10 cellular contexts compared by ENCODE assay signal in the genomic region with DNA sequence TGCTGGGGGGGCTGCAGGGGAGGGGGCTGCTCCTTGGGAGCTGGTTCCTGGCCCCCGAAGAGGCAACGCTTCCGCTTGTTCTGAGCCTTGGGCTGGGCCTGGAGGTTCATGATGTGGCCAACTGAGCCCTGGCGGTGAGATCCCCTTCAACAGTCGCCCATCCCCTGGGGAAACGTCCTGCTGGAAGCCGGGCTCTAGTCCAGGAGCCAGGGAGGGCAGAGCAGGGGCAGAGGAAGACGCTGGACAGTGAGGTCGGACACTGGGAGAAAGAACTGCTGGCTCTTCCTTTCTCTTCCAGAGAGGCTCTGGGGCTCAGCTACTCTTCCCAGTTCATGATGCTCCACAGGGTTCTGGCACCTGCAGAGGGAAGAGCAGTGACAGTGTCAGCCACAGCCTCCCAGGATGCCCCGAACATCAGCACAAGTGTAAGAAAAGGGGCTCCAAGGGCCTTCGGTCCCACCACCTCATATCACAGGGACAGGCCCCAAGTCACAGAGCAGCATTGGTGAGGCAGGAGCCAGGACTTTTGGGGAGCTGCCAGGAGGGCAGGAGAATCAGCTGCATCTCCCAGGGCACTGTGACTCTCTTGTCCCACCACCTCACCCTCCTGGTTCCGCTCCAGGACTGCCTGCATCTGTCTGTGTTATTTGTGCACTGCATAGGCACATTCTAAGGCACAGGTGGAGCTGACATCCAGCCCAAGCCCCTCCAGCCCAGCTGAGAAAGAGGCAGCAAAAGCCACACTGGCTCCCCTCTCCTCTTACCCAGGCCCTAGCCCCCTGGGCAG. TPM values are rescaled to one million over a fixed set of nuclear protein-coding genes. Genes with fewer than 3 reads are reported as not detected.
DNase-seq lines count a peak whose midpoint lies in the region; ATAC-seq and TF ChIP-seq lines count a peak whose summit lies in the region.
"Had no signal": no experiment of that assay in that cellular context is flagged by ENCODE, and none has a peak within 500 bp of the region (broad histone marks: within the 10 kb centered on the region; RNA-seq: fewer than 3 reads in every experiment).

No MANE protein-coding gene starts in this region.

- TF ChIP-seq CTCF in mucosa of descending colon (IDR thresholded peaks at IDR 0.05) (no peak), tibial artery (IDR thresholded peaks at IDR 0.05) (no peak)

- H3K36me3 ChIP-seq in mucosa of descending colon (ENCODE audit: low read depth) (peaks cover 11% of the 10 kb centered on the region), tibial artery (peaks cover 31 to 49% (median 38%) of the 10 kb centered on the region in 3 donors)

- no peak for ATAC-seq in central memory CD8-positive, alpha-beta T cell (replicated peaks; ENCODE audit: extremely low read depth, poor library complexity, severe bottlenecking)
- ATAC-seq in mucosa of descending colon: no peak
- no peak for ATAC-seq in GM18909 (IDR thresholded peaks at IDR 0.05; ENCODE audit: poor library complexity, unreplicated experiment)
- ATAC-seq: SK-N-SH treated with all-trans-retinoic acid at 6 μM for 48 hours had no signal

- H3K4me3 Mint-ChIP-seq in activated CD4-positive, alpha-beta T cell treated with anti-CD3 and anti-CD28 coated beads, Interleukin-2, amount 10 ng/mL, durations not matched to agents 24 days and 14 days: no peak overlapping the region
- H3K4me3 Mint-ChIP-seq in central memory CD8-positive, alpha-beta T cell: peak overlapping the region; percentile 90

- DNase-seq in activated CD4-positive, alpha-beta T cell treated with anti-CD3 and anti-CD28 coated beads, Interleukin-2, amount 10 ng/mL, durations not matched to agents 24 days and 14 days: no peak
- no peak for DNase-seq in activated CD4-positive, alpha-beta T cell treated with anti-CD3 and anti-CD28 coated beads, Interleukin-2, amount 50 U/mL, for 48 hours
- DNase-seq in central memory CD8-positive, alpha-beta T cell (ENCODE audit: low spot score in 2 of 2): no peak
- DNase-seq in mucosa of descending colon (peak in 2 of 3 donors; percentile 36 to 57), tibial artery (no peak), NCI-H2171 treated with DMSO at 0.1 percent for 48 hours (lab: John Stamatoyannopoulos, UW) (no peak), NCI-H526 (lab: John Stamatoyannopoulos, UW) (no peak)
- DNase-seq: ACHN had no signal

- peaks cover 56% of the 10 kb centered on the region for H3K4me1 ChIP-seq in mucosa of descending colon (ENCODE audit: low read depth)
- H3K4me1 ChIP-seq in tibial artery: peaks cover 25 to 68% (median 65%) of the 10 kb centered on the region in 4 donors

- H3K4me1 Mint-ChIP-seq in activated CD4-positive, alpha-beta T cell treated with anti-CD3 and anti-CD28 coated beads, Interleukin-2, amount 10 ng/mL, durations not matched to agents 24 days and 14 days: peaks cover 55% of the 10 kb centered on the region
- peaks cover 57% of the 10 kb centered on the region for H3K4me1 Mint-ChIP-seq in central memory CD8-positive, alpha-beta T cell

- intact Hi-C loops in activated CD4-positive, alpha-beta T cell treated with anti-CD3 and anti-CD28 coated beads, Interleukin-2, amount 10 ng/mL, durations not matched to agents 24 days and 14 days (cut with micrococcal nuclease): loop anchor here (5.0 kb wide), 4 partner anchors 47 to 212 kb away; partner anchors contain the start of genes COQ6, FAM161B and ZNF410
- intact Hi-C loops in mucosa of descending colon (cut with DNase I, micrococcal nuclease): no loop called here
- intact Hi-C loops in tibial artery (cut with DNase I; ENCODE audit: low total_unique reads): no loop called here

- peaks cover 32% of the 10 kb centered on the region for H3K36me3 Mint-ChIP-seq in activated CD4-positive, alpha-beta T cell treated with anti-CD3 and anti-CD28 coated beads, Interleukin-2, amount 10 ng/mL, durations not matched to agents 24 days and 14 days (ENCODE audit: low read depth)
- H3K36me3 Mint-ChIP-seq in central memory CD8-positive, alpha-beta T cell (ENCODE audit: insufficient read depth): peaks cover 43% of the 10 kb centered on the region

- H3K27ac ChIP-seq in tibial artery: peak overlapping the region; percentile 86 to 96

- H3K9me3 ChIP-seq in mucosa of descending colon (no peaks in the 10 kb centered on the region), tibial artery (no peaks in the 10 kb centered on the region)

- no peak overlapping the region for H3K4me3 ChIP-seq in mucosa of descending colon
- peak overlapping the region; percentile 17 to 39 for H3K4me3 ChIP-seq in tibial artery

- H3K9me3 Mint-ChIP-seq in activated CD4-positive, alpha-beta T cell treated with anti-CD3 and anti-CD28 coated beads, Interleukin-2, amount 10 ng/mL, durations not matched to agents 24 days and 14 days: no peaks in the 10 kb centered on the region
- no peaks in the 10 kb centered on the region for H3K9me3 Mint-ChIP-seq in central memory CD8-positive, alpha-beta T cell

- peak overlapping the region; percentile 37 for H3K27ac Mint-ChIP-seq in activated CD4-positive, alpha-beta T cell treated with anti-CD3 and anti-CD28 coated beads, Interleukin-2, amount 10 ng/mL, durations not matched to agents 24 days and 14 days
- peak overlapping the region; percentile 61 for H3K27ac Mint-ChIP-seq in central memory CD8-positive, alpha-beta T cell (ENCODE audit: low read depth)

- no peaks in the 10 kb centered on the region for H3K27me3 Mint-ChIP-seq in activated CD4-positive, alpha-beta T cell treated with anti-CD3 and anti-CD28 coated beads, Interleukin-2, amount 10 ng/mL, durations not matched to agents 24 days and 14 days
- H3K27me3 Mint-ChIP-seq in central memory CD8-positive, alpha-beta T cell: no peaks in the 10 kb centered on the region

- H3K27me3 ChIP-seq in tibial artery: no peaks in the 10 kb centered on the region

RNA-seq across cellular contexts. Expression of gene PNMA1, which starts 25.9 kb away (rescaled TPM):
- 29.7 and 30.4 TPM in 2 replicates for total RNA-seq in activated CD4-positive, alpha-beta T cell treated with anti-CD3 and anti-CD28 coated beads, Interleukin-2, amount 10 ng/mL, durations not matched to agents 24 days and 14 days
- 10 to 100 TPM; 11.7 to 70.7 (median 15.5) TPM for total RNA-seq in mucosa of descending colon

Comparison
In these comparisons a context has a peak if more than half of its experiments do, and no peak if none do; other contexts are left out.
1. DNase-seq: peak in mucosa of descending colon (2 of 3); none in activated CD4-positive, alpha-beta T cell treated with anti-CD3 and anti-CD28 coated beads, Interleukin-2, amount 10 ng/mL, durations not matched to agents 24 days and 14 days (single experiment), activated CD4-positive, alpha-beta T cell treated with anti-CD3 and anti-CD28 coated beads, Interleukin-2, amount 50 U/mL, for 48 hours (0 of 2), central memory CD8-positive, alpha-beta T cell (0 of 2), tibial artery (0 of 2), NCI-H2171 treated with DMSO at 0.1 percent for 48 hours (single experiment) and NCI-H526 (0 of 2).